In genomic region chr1:51792864-51793263, GRCh38 we compare ENCODE assay signal across 9 cellular contexts.
DNase-seq lines count a peak whose midpoint lies in the region; ATAC-seq and TF ChIP-seq lines count a peak whose summit lies in the region.
"Had no signal": no experiment of that assay in that cellular context is flagged by ENCODE, and none has a peak within 500 bp of the region (broad histone marks: within the 10 kb centered on the region; RNA-seq: fewer than 3 reads in every experiment).

No MANE protein-coding gene starts in this region.

- in situ Hi-C loops in brain microvascular endothelial cell (cut with HindIII; ENCODE audit: low pct_ligation_motif_present, low sequenced_read_pairs), result no loop called here

- DNase-seq in Ammon's horn (ENCODE audit: low spot score), result peak; percentile 51
- peak; percentile 63 for DNase-seq in brain microvascular endothelial cell
- peak; percentile 54 for DNase-seq in medulla oblongata (ENCODE audit: extremely low spot score)
- no peak for DNase-seq in NCI-H226
- no peak for DNase-seq in cerebellum (ENCODE audit: low spot score)

- peaks cover 4% of the 10 kb centered on the region for H3K36me3 Mint-ChIP-seq in IgD-negative memory B cell

- ATAC-seq in HG03442 (IDR thresholded peaks at IDR 0.05; ENCODE audit: unreplicated experiment) (no peak), esophagus mucosa (no peak)

- H3K4me1 Mint-ChIP-seq in IgD-negative memory B cell, result no peaks in the 10 kb centered on the region

- H3K9me3 Mint-ChIP-seq in IgD-negative memory B cell, result no peaks in the 10 kb centered on the region

- peak overlapping the region in 2 of 3 donors; percentile 47 to 65 for H3K27ac Mint-ChIP-seq in IgD-negative memory B cell

- H3K4me3 ChIP-seq in brain microvascular endothelial cell (ENCODE audit: low read depth, low read length), result no peak overlapping the region

- no peaks in the 10 kb centered on the region for H3K27me3 Mint-ChIP-seq in IgD-negative memory B cell

- H3K27ac ChIP-seq in brain microvascular endothelial cell, result peak overlapping the region; percentile 2
- H3K27ac ChIP-seq: VCaP had no signal

- peak; percentile 38 for TF ChIP-seq CTCF in brain microvascular endothelial cell (IDR thresholded peaks at IDR 0.05; ENCODE audit: low read depth, low read length, missing control alignments)

- H3K4me3 Mint-ChIP-seq in IgD-negative memory B cell, result no peak overlapping the region

- no peaks in the 10 kb centered on the region for H3K27me3 ChIP-seq in brain microvascular endothelial cell (replicated peaks)

- peaks cover 54% of the 10 kb centered on the region for H3K36me3 ChIP-seq in brain microvascular endothelial cell (replicated peaks)

Comparison
In these comparisons a context has a peak if more than half of its experiments do, and no peak if none do; other contexts are left out.
1. DNase-seq: peak in Ammon's horn (single experiment), brain microvascular endothelial cell (single experiment) and medulla oblongata (single experiment); none in NCI-H226 (single experiment) and cerebellum (single experiment).